In genomic region chr4:76515975-76516853, GRCh38 we compare ENCODE assay signal across 12 cellular contexts.
DNase-seq lines count a peak whose midpoint lies in the region; ATAC-seq, FAIRE-seq and TF ChIP-seq lines count a peak whose summit lies in the region.
"Had no signal": no experiment of that assay in that cellular context is flagged by ENCODE, and none has a peak within 500 bp of the region (broad histone marks: within the 10 kb centered on the region; RNA-seq: fewer than 3 reads in every experiment).

No MANE protein-coding gene starts in this region.

- no peak for FAIRE-seq in GM18507 (lab: Jason Lieb, UNC)
- FAIRE-seq: bronchial epithelial cell had no signal

- no peak overlapping the region for H3K4me3 ChIP-seq in cardiac fibroblast (replicated peaks in 1 of 2; ENCODE audit: low read depth in 2 of 2, low read length in 2 of 2)

- no peak for TF ChIP-seq CTCF in cardiac fibroblast (IDR thresholded peaks at IDR 0.05; ENCODE audit: low read depth, low read length)

- no peaks in the 10 kb centered on the region for H3K9me3 Mint-ChIP-seq in activated CD4-positive, alpha-beta T cell treated with anti-CD3 and anti-CD28 coated beads, Interleukin-2, amount 10 ng/mL, durations not matched to agents 7 days and 5 days

- H3K27me3 Mint-ChIP-seq in activated CD4-positive, alpha-beta T cell treated with anti-CD3 and anti-CD28 coated beads, Interleukin-2, amount 10 ng/mL, durations not matched to agents 7 days and 5 days, result peaks cover 2% of the 10 kb centered on the region

- H3K27ac Mint-ChIP-seq in activated CD4-positive, alpha-beta T cell treated with anti-CD3 and anti-CD28 coated beads, Interleukin-2, amount 10 ng/mL, durations not matched to agents 7 days and 5 days, result no peak overlapping the region

- H3K4me1 Mint-ChIP-seq in activated CD4-positive, alpha-beta T cell treated with anti-CD3 and anti-CD28 coated beads, Interleukin-2, amount 10 ng/mL, durations not matched to agents 7 days and 5 days, result no peaks in the 10 kb centered on the region

- POLR2A ChIA-PET in activated CD4-positive, alpha-beta T cell treated with anti-CD3 and anti-CD28 coated beads, Interleukin-2, amount 10 ng/mL, durations not matched to agents 7 days and 5 days (lab: Charles Lee), result no interaction called here

- DNase-seq in GM18507 (ENCODE audit: extremely low spot score, insufficient read length, low read depth) (peak; percentile 29), cardiac fibroblast (ENCODE audit: low read depth in 2 of 2) (peak; percentile 12 to 31), DMS153 treated with DMSO at 0.1 percent for 48 hours (lab: John Stamatoyannopoulos, UW; ENCODE audit: unreplicated experiment) (no peak), HCEC 1CT (no peak)
- no peak for DNase-seq in activated CD4-positive, alpha-beta T cell treated with anti-CD3 and anti-CD28 coated beads, Interleukin-2, amount 50 U/mL, for 48 hours
- no peak for DNase-seq in activated CD4-positive, alpha-beta T cell treated with anti-CD3 and anti-CD28 coated beads, Interleukin-2, amount 10 ng/mL, durations not matched to agents 7 days and 5 days
- DNase-seq: mesendoderm, NCI-H1694, SHP77 treated with DMSO at 0.1 percent for 48 hours had no signal

- ATAC-seq in GM21360 (IDR thresholded peaks at IDR 0.05; ENCODE audit: unreplicated experiment), result peak; percentile 87
- ATAC-seq in HG03135 (IDR thresholded peaks at IDR 0.05; ENCODE audit: unreplicated experiment), result peak; percentile 65

- no peak overlapping the region for H3K4me3 Mint-ChIP-seq in activated CD4-positive, alpha-beta T cell treated with anti-CD3 and anti-CD28 coated beads, Interleukin-2, amount 10 ng/mL, durations not matched to agents 7 days and 5 days

- CTCF ChIA-PET in activated CD4-positive, alpha-beta T cell treated with anti-CD3 and anti-CD28 coated beads, Interleukin-2, amount 10 ng/mL, durations not matched to agents 7 days and 5 days (lab: Charles Lee), result interaction anchor here (0.6 to 1.4 kb wide), 3 partner anchors 11 to 509 kb away, joined by 3 to 4 read pairs (median 3); no protein-coding TSS in a partner anchor

- H3K36me3 Mint-ChIP-seq in activated CD4-positive, alpha-beta T cell treated with anti-CD3 and anti-CD28 coated beads, Interleukin-2, amount 10 ng/mL, durations not matched to agents 7 days and 5 days (ENCODE audit: low read depth), result no peaks in the 10 kb centered on the region

Comparison
In these comparisons a context has a peak if more than half of its experiments do, and no peak if none do; other contexts are left out.
1. DNase-seq: peak in GM18507 (single experiment) and cardiac fibroblast (2 of 2); none in DMS153 treated with DMSO at 0.1 percent for 48 hours (single experiment), HCEC 1CT (single experiment), activated CD4-positive, alpha-beta T cell treated with anti-CD3 and anti-CD28 coated beads, Interleukin-2, amount 50 U/mL, for 48 hours (0 of 2) and activated CD4-positive, alpha-beta T cell treated with anti-CD3 and anti-CD28 coated beads, Interleukin-2, amount 10 ng/mL, durations not matched to agents 7 days and 5 days (single experiment).